2 cellular contexts compared by ENCODE assay signal in the genomic region with DNA sequence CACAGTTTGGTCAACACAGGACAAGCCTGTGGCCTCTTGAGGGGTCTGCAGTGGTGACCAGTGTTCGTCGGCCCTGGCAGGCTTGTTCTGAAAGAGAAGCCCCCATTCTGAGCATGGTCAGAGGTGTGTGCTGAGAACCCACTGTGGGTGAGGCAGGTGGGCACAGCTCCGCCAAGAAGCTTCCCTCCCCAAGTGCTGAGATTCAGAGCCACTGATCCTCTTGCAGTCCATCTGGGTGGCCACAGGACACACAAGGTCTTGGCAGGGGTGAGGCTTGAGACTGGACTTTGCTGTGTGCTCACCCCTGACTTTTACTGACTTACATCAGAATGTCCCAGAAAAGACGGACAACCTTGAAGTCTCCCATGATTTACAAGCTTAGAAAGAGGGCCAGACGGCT.
TF ChIP-seq lines count a peak whose summit lies in the region.

No MANE protein-coding gene starts in this region.

TF ChIP-seq in WTC11, 78 proteins besides CTCF, POLR2A, EP300 and RAD21:
- no peak for TF ChIP-seq OVOL2 (CRISPR knock-in tag; IDR thresholded peaks at IDR 0.05; ENCODE audit: borderline replicate concordance)
- TF ChIP-seq RORB (CRISPR knock-in tag; IDR thresholded peaks at IDR 0.05), result no peak
- no peak for TF ChIP-seq TEAD4 (CRISPR knock-in tag; IDR thresholded peaks at IDR 0.05)
- TF ChIP-seq, protein P1, sequence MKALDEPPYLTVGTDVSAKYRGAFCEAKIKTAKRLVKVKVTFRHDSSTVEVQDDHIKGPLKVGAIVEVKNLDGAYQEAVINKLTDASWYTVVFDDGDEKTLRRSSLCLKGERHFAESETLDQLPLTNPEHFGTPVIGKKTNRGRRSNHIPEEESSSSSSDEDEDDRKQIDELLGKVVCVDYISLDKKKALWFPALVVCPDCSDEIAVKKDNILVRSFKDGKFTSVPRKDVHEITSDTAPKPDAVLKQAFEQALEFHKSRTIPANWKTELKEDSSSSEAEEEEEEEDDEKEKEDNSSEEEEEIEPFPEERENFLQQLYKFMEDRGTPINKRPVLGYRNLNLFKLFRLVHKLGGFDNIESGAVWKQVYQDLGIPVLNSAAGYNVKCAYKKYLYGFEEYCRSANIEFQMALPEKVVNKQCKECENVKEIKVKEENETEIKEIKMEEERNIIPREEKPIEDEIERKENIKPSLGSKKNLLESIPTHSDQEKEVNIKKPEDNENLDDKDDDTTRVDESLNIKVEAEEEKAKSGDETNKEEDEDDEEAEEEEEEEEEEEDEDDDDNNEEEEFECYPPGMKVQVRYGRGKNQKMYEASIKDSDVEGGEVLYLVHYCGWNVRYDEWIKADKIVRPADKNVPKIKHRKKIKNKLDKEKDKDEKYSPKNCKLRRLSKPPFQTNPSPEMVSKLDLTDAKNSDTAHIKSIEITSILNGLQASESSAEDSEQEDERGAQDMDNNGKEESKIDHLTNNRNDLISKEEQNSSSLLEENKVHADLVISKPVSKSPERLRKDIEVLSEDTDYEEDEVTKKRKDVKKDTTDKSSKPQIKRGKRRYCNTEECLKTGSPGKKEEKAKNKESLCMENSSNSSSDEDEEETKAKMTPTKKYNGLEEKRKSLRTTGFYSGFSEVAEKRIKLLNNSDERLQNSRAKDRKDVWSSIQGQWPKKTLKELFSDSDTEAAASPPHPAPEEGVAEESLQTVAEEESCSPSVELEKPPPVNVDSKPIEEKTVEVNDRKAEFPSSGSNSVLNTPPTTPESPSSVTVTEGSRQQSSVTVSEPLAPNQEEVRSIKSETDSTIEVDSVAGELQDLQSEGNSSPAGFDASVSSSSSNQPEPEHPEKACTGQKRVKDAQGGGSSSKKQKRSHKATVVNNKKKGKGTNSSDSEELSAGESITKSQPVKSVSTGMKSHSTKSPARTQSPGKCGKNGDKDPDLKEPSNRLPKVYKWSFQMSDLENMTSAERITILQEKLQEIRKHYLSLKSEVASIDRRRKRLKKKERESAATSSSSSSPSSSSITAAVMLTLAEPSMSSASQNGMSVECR (CRISPR knock-in tag; IDR thresholded peaks at IDR 0.05; ENCODE audit: borderline replicate concordance), result no peak

TF ChIP-seq in HepG2, 621 proteins besides CTCF, POLR2A, EP300 and RAD21:
- TF ChIP-seq ZSCAN25 (CRISPR knock-in tag; IDR thresholded peaks at IDR 0.05), result 0 out of 2 replicates have a peak, but pooled peaks have one; percentile 29
- no peak for TF ChIP-seq REL (CRISPR knock-in tag; conservative IDR thresholded peaks at IDR 0.05)
